In the genomic region with DNA sequence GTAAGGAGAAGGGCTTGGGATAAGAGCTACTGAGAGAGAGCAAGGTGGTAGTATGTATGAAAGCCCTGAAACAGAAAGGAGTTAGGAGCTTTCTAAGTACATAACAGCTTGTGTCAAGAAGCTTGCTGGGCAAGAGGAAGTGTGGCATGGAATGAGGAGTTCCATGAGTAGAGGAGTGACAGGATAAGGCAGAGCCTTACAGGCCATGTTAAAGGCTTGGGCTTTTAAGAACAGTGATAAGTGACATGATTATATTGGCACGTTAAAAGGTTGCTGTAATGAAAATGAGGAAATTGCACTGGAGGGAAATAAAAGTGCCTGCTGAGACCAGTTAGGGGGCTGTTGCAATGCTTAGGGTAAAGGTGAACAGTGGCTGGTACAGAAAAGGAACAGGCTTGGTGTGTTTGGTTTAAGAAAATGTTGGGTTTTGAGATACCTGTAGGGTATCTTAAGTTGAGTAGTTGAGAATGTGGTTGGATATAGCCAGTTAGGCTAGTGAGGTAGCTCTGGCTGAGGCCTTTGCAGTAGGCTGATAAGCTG, we compare ENCODE assay signal across 9 cellular contexts. TPM values are rescaled to one million over a fixed set of nuclear protein-coding genes. Genes with fewer than 3 reads are reported as not detected.
A peak's percentile ranks its signal among the peaks of the same experiment; 100 is the strongest.
DNase-seq lines count a peak whose midpoint lies in the region; ATAC-seq and TF ChIP-seq lines count a peak whose summit lies in the region.
"Had no signal": no experiment of that assay in that cellular context is flagged by ENCODE, and none has a peak within 500 bp of the region (broad histone marks: within the 10 kb centered on the region; RNA-seq: fewer than 3 reads in every experiment).

No MANE protein-coding gene starts in this region.

- H3K4me1 Mint-ChIP-seq in activated CD8-positive, alpha-beta T cell treated with anti-CD3 and anti-CD28 coated beads for 36 hours (ENCODE audit: low read depth): peaks cover 62% of the 10 kb centered on the region
- H3K4me1 Mint-ChIP-seq in activated CD8-positive, alpha-beta T cell treated with anti-CD3 and anti-CD28 coated beads, Interleukin-2, amount 10 ng/mL, durations not matched to agents 7 days and 5 days (ENCODE audit: low read depth): peaks cover 14% of the 10 kb centered on the region

- no peak for ATAC-seq in activated CD8-positive, alpha-beta T cell treated with anti-CD3 and anti-CD28 coated beads for 36 hours
- no peak for ATAC-seq in activated CD8-positive, alpha-beta T cell treated with anti-CD3 and anti-CD28 coated beads, Interleukin-2, amount 10 ng/mL, durations not matched to agents 7 days and 5 days
- no peak for ATAC-seq in GM19324 (IDR thresholded peaks at IDR 0.05; ENCODE audit: low FRiP score, unreplicated experiment)

- peak in 1 of 2 donors; percentile 9 for TF ChIP-seq EP300 in tibial nerve (IDR thresholded peaks at IDR 0.05)

- no peak for DNase-seq in activated CD8-positive, alpha-beta T cell treated with anti-CD3 and anti-CD28 coated beads for 36 hours
- no peak for DNase-seq in activated CD8-positive, alpha-beta T cell treated with anti-CD3 and anti-CD28 coated beads, Interleukin-2, amount 10 ng/mL, durations not matched to agents 7 days and 5 days
- DNase-seq in SKM-1 (lab: John Stamatoyannopoulos, UW; ENCODE audit: unreplicated experiment) (peak; percentile 64), iPS-NIHi11 (ENCODE audit: low spot score) (peak; percentile 5), tibial nerve (ENCODE audit: low spot score in 2 of 2) (no peak), NCI-H345 (lab: John Stamatoyannopoulos, UW) (no peak), GM19238 (ENCODE audit: insufficient read length, low spot score) (no peak)
- DNase-seq: T-helper 2 cell had no signal

- no peaks in the 10 kb centered on the region for H3K27me3 Mint-ChIP-seq in activated CD8-positive, alpha-beta T cell treated with anti-CD3 and anti-CD28 coated beads for 36 hours
- H3K27me3 Mint-ChIP-seq in activated CD8-positive, alpha-beta T cell treated with anti-CD3 and anti-CD28 coated beads, Interleukin-2, amount 10 ng/mL, durations not matched to agents 7 days and 5 days (ENCODE audit: low read depth): no peaks in the 10 kb centered on the region

- no peak overlapping the region for H3K4me3 ChIP-seq in tibial nerve

- CTCF ChIA-PET in activated CD8-positive, alpha-beta T cell treated with anti-CD3 and anti-CD28 coated beads for 36 hours (lab: Charles Lee): interaction anchor here (0.6 to 1.0 kb wide), 2 partner anchors 9 to 48 kb away, joined by 3 to 4 read pairs; no protein-coding TSS in a partner anchor
- CTCF ChIA-PET in activated CD8-positive, alpha-beta T cell treated with anti-CD3 and anti-CD28 coated beads, Interleukin-2, amount 10 ng/mL, durations not matched to agents 7 days and 5 days (lab: Charles Lee): interaction anchor here (0.9 to 1.0 kb wide), 2 partner anchors 40 to 89 kb away, joined by 3 to 7 read pairs; no protein-coding TSS in a partner anchor

- no peak for TF ChIP-seq POLR2A in tibial nerve (IDR thresholded peaks at IDR 0.05)

- no peaks in the 10 kb centered on the region for H3K36me3 ChIP-seq in tibial nerve

- POLR2A ChIA-PET in activated CD8-positive, alpha-beta T cell treated with anti-CD3 and anti-CD28 coated beads for 36 hours (lab: Charles Lee): interaction anchor here (0.6 kb wide), 1 partner anchor 130 kb away, joined by 3 read pairs; no protein-coding TSS in a partner anchor
- POLR2A ChIA-PET in activated CD8-positive, alpha-beta T cell treated with anti-CD3 and anti-CD28 coated beads, Interleukin-2, amount 10 ng/mL, durations not matched to agents 7 days and 5 days (lab: Charles Lee): no interaction called here

- H3K27ac ChIP-seq in tibial nerve: peak overlapping the region in 3 of 4 donors; percentile 54 to 59 (median 58)

- H3K4me3 Mint-ChIP-seq in activated CD8-positive, alpha-beta T cell treated with anti-CD3 and anti-CD28 coated beads for 36 hours: no peak overlapping the region
- H3K4me3 Mint-ChIP-seq in activated CD8-positive, alpha-beta T cell treated with anti-CD3 and anti-CD28 coated beads, Interleukin-2, amount 10 ng/mL, durations not matched to agents 7 days and 5 days: no peak overlapping the region

- H3K9me3 ChIP-seq in tibial nerve: no peaks in the 10 kb centered on the region

- H3K9me3 Mint-ChIP-seq in activated CD8-positive, alpha-beta T cell treated with anti-CD3 and anti-CD28 coated beads for 36 hours: no peaks in the 10 kb centered on the region
- H3K9me3 Mint-ChIP-seq in activated CD8-positive, alpha-beta T cell treated with anti-CD3 and anti-CD28 coated beads, Interleukin-2, amount 10 ng/mL, durations not matched to agents 7 days and 5 days (ENCODE audit: insufficient read depth): no peaks in the 10 kb centered on the region

- no peak for TF ChIP-seq CTCF in activated CD8-positive, alpha-beta T cell treated with anti-CD3 and anti-CD28 coated beads for 36 hours (IDR thresholded peaks at IDR 0.05)
- no peak for TF ChIP-seq CTCF in tibial nerve (IDR thresholded peaks at IDR 0.05)

- H3K27me3 ChIP-seq in tibial nerve: no peaks in the 10 kb centered on the region

- intact Hi-C loops in activated CD8-positive, alpha-beta T cell treated with anti-CD3 and anti-CD28 coated beads for 36 hours (cut with micrococcal nuclease): no loop called here

- 29 to 33% methylated on average over 1 of the region's 1 CpG for WGBS in tibial nerve, 2 donors

- H3K36me3 Mint-ChIP-seq in activated CD8-positive, alpha-beta T cell treated with anti-CD3 and anti-CD28 coated beads for 36 hours (ENCODE audit: low read depth): peaks cover 4% of the 10 kb centered on the region
- H3K36me3 Mint-ChIP-seq in activated CD8-positive, alpha-beta T cell treated with anti-CD3 and anti-CD28 coated beads, Interleukin-2, amount 10 ng/mL, durations not matched to agents 7 days and 5 days (ENCODE audit: low read depth): peaks cover 3% of the 10 kb centered on the region

- peak overlapping the region; percentile 23 for H3K27ac Mint-ChIP-seq in activated CD8-positive, alpha-beta T cell treated with anti-CD3 and anti-CD28 coated beads for 36 hours
- no peak overlapping the region for H3K27ac Mint-ChIP-seq in activated CD8-positive, alpha-beta T cell treated with anti-CD3 and anti-CD28 coated beads, Interleukin-2, amount 10 ng/mL, durations not matched to agents 7 days and 5 days

- peaks cover 0 to 71% (median 21%) of the 10 kb centered on the region in 4 donors for H3K4me1 ChIP-seq in tibial nerve

RNA-seq across cellular contexts. Expression of a gene that starts 49.0 kb away (rescaled TPM):
- 10 to 100 TPM; 16.4 to 17.6 TPM for total RNA-seq in activated CD8-positive, alpha-beta T cell treated with anti-CD3 and anti-CD28 coated beads for 36 hours
- total RNA-seq in activated CD8-positive, alpha-beta T cell treated with anti-CD3 and anti-CD28 coated beads, Interleukin-2, amount 10 ng/mL, durations not matched to agents 7 days and 5 days: 10 to 100 TPM; 26.7 to 27.0 TPM
- 10 to 100 TPM; 45.5 to 66.3 (median 55.8) TPM for total RNA-seq in tibial nerve

Comparison
In these comparisons a context has a peak if more than half of its experiments do, and no peak if none do; other contexts are left out.
1. DNase-seq: peak in SKM-1 (single experiment) and iPS-NIHi11 (single experiment); none in activated CD8-positive, alpha-beta T cell treated with anti-CD3 and anti-CD28 coated beads for 36 hours (single experiment), activated CD8-positive, alpha-beta T cell treated with anti-CD3 and anti-CD28 coated beads, Interleukin-2, amount 10 ng/mL, durations not matched to agents 7 days and 5 days (single experiment), tibial nerve (0 of 2), NCI-H345 (single experiment) and GM19238 (single experiment).